Comparison of ENCODE assay signal across 25 cellular contexts in the genomic region with DNA sequence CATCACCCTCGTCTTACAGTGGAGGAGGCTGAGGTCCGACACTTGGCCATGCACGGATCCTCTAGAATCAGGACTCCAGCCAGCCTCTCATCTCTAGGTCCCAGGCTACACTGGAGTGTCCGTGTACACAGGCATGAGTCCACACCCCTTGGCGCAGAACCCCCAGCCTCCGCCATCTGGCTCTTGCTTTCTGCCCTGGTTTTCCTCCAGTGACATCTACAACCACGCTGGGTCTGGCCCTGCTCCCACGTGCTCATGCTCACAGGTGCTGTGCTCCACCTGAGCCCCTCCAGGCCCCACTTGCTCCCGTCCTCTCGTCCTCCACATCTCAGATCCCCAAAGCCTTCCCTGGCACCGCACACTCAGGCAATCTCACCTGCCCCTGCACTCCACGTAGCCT.
"Had no signal": no experiment of that assay in that cellular context is flagged by ENCODE, and none has a peak within 500 bp of the region (broad histone marks: within the 10 kb centered on the region; RNA-seq: fewer than 3 reads in every experiment).

No MANE protein-coding gene starts in this region.

- H3K27ac ChIP-seq: adrenal gland, body of pancreas, esophagus muscularis mucosa, foreskin keratinocyte, gastrocnemius medialis had no signal

- H3K4me1 ChIP-seq: adrenal gland, body of pancreas, esophagus muscularis mucosa, foreskin keratinocyte, gastrocnemius medialis had no signal

- H3K27me3 ChIP-seq: adrenal gland, body of pancreas had no signal

- H3K4me3 ChIP-seq: adrenal gland, body of pancreas, esophagus muscularis mucosa, gastrocnemius medialis had no signal

- H3K9me3 ChIP-seq: adrenal gland, body of pancreas, esophagus muscularis mucosa, gastrocnemius medialis had no signal

- H3K36me3 ChIP-seq: adrenal gland, esophagus muscularis mucosa, gastrocnemius medialis had no signal

- DNase-seq: activated CD4-positive, alpha-beta memory T cell treated with anti-CD3 and anti-CD28 coated beads, Interleukin-2, amount 10 ng/mL, durations not matched to agents 7 days and 5 days; activated CD4-positive, alpha-beta T cell treated with anti-CD3 and anti-CD28 coated beads for 4 hours; activated CD4-positive, alpha-beta T cell treated with anti-CD3 and anti-CD28 coated beads, Interleukin-2, amount 10 ng/mL, durations not matched to agents 7 days and 5 days; activated CD4-positive, alpha-beta T cell treated with anti-CD3 and anti-CD28 coated beads, Interleukin-2, amount 50 U/mL, for 4 hours; activated CD4-positive, CD25-positive, alpha-beta regulatory T cell; activated CD4-positive, CD25-positive, alpha-beta regulatory T cell treated with anti-CD3 and anti-CD28 coated beads, Interleukin-2, amount 50 U/mL, for 72 hours; activated CD8-positive, alpha-beta memory T cell treated with anti-CD3 and anti-CD28 coated beads, Interleukin-2, amount 50 U/mL, for 48 hours; activated gamma-delta T cell; activated naive CD4-positive, alpha-beta T cell; activated naive CD4-positive, alpha-beta T cell treated with anti-CD3 and anti-CD28 coated beads, Interleukin-2, amount 10 ng/mL, durations not matched to agents 7 days and 5 days; activated T-cell treated with anti-CD3 and anti-CD28 coated beads for 4 hours; activated T-cell treated with anti-CD3 and anti-CD28 coated beads, Interleukin-2, amount 50 U/mL, for 24 hours; activated T-cell treated with anti-CD3 and anti-CD28 coated beads, Interleukin-2, amount 50 U/mL, for 72 hours; adrenal gland; amygdala; body of pancreas; cortex of kidney; dermis blood vessel endothelial cell; effector CD4-positive, alpha-beta T cell; effector memory CD8-positive, alpha-beta T cell; erythroblast; foreskin keratinocyte; gastrocnemius medialis; T-helper 2 cell had no signal
